ENCODE assay signal across 15 cellular contexts in the genomic region with DNA sequence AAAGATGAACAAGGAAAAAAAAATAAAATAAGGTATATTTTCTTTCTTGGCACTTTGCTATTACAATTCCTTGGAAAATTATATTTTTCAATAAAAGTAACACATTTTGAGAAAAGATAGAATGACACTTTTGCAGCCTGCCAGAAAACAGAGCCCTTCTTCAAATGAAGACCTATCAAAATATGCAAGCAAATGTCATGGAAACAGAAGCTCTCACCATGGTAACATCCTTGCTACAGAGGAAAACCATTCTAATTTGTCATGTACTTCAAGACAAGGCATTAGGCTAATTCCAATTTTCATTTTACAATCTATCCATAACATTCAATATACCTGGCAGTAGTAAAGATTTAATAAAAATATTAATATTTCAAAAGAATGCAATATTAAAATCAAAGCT.
"Had no signal": no experiment of that assay in that cellular context is flagged by ENCODE, and none has a peak within 500 bp of the region (broad histone marks: within the 10 kb centered on the region; RNA-seq: fewer than 3 reads in every experiment).

No MANE protein-coding gene starts in this region.

- ATAC-seq: activated CD4-positive, alpha-beta T cell treated with anti-CD3 and anti-CD28 coated beads for 36 hours; activated CD8-positive, alpha-beta T cell treated with anti-CD3 and anti-CD28 coated beads for 36 hours; activated naive CD8-positive, alpha-beta T cell treated with anti-CD3 and anti-CD28 coated beads, Interleukin-2, amount 50 U/mL, for 24 hours; left cardiac atrium; psoas muscle had no signal

- H3K4me3 ChIP-seq: psoas muscle, sigmoid colon, upper lobe of left lung had no signal

- DNase-seq: activated CD4-positive, alpha-beta T cell treated with anti-CD3 and anti-CD28 coated beads for 36 hours; activated CD8-positive, alpha-beta memory T cell treated with anti-CD3 and anti-CD28 coated beads, Interleukin-2, amount 50 U/mL, for 4 hours; activated CD8-positive, alpha-beta T cell treated with anti-CD3 and anti-CD28 coated beads for 36 hours; activated naive CD4-positive, alpha-beta T cell; activated naive CD8-positive, alpha-beta T cell treated with anti-CD3 and anti-CD28 coated beads, Interleukin-2, amount 50 U/mL, for 24 hours; cortex of kidney; effector CD8-positive, alpha-beta T cell; immature natural killer cell; left cardiac atrium; psoas muscle; sigmoid colon; stimulated activated CD4-positive, alpha-beta T cell treated with anti-CD3 and anti-CD28 coated beads, Interleukin-12 subunit alpha, Interleukin-12 subunit beta, amount 100 ng/mL, for 4 hours; stimulated activated naive CD4-positive, alpha-beta T cell treated with Interleukin-2 at 50 U/mL for 16 hours; T-helper 9 cell; upper lobe of left lung had no signal
